8 cellular contexts compared by ENCODE assay signal in genomic region chr22:47213571-47214230, GRCh38.
A peak's percentile ranks its signal among the peaks of the same experiment; 100 is the strongest.
DNase-seq lines count a peak whose midpoint lies in the region; TF ChIP-seq lines count a peak whose summit lies in the region.

No MANE protein-coding gene starts in this region.

- no peak overlapping the region for H3K27ac ChIP-seq in esophagus squamous epithelium

- no peaks in the 10 kb centered on the region for H3K4me1 ChIP-seq in esophagus squamous epithelium

- no peak overlapping the region for H3K4me3 ChIP-seq in esophagus squamous epithelium

- no peaks in the 10 kb centered on the region for H3K36me3 ChIP-seq in esophagus squamous epithelium

- H3K27me3 ChIP-seq in esophagus squamous epithelium, result peaks cover 0 to 9% (median 0%) of the 10 kb centered on the region in 4 donors

- no peaks in the 10 kb centered on the region for H3K9me3 ChIP-seq in esophagus squamous epithelium

- TF ChIP-seq POLR2A in esophagus squamous epithelium (IDR thresholded peaks at IDR 0.05), result no peak

- DNase-seq in ELF-1 (ENCODE audit: low read depth, low spot score) (peak; percentile 83), esophagus squamous epithelium (lab: John Stamatoyannopoulos, UW) (no peak), AG08396 (ENCODE audit: low spot score) (no peak), NCI-H345 (lab: John Stamatoyannopoulos, UW) (no peak), SK-N-DZ (ENCODE audit: low spot score) (no peak)
- peak; percentile 12 to 16 for DNase-seq in activated CD4-positive, alpha-beta T cell treated with anti-CD3 and anti-CD28 coated beads, Interleukin-2, amount 50 U/mL, for 4 hours
- peak; percentile 37 to 39 for DNase-seq in stimulated activated CD4-positive, alpha-beta T cell treated with anti-CD3 and anti-CD28 coated beads, Interleukin-15, amount 100 ng/mL, for 48 hours (ENCODE audit: low read depth in 2 of 2)

- TF ChIP-seq CTCF in LNCAP (IDR thresholded peaks at IDR 0.05), result peak; percentile 99
- TF ChIP-seq CTCF in esophagus squamous epithelium (IDR thresholded peaks at IDR 0.05), result peak; percentile 41 to 81 (median 60)

- WGBS in esophagus squamous epithelium, 2 donors, result 46 to 70% methylated on average over 8 to 15 of the region's 16 CpGs

- intact Hi-C loops in esophagus squamous epithelium (cut with DNase I), result no loop called here

Comparison
In these comparisons a context has a peak if more than half of its experiments do, and no peak if none do; other contexts are left out.
1. DNase-seq: peak in ELF-1 (single experiment), activated CD4-positive, alpha-beta T cell treated with anti-CD3 and anti-CD28 coated beads, Interleukin-2, amount 50 U/mL, for 4 hours (2 of 2) and stimulated activated CD4-positive, alpha-beta T cell treated with anti-CD3 and anti-CD28 coated beads, Interleukin-15, amount 100 ng/mL, for 48 hours (2 of 2); none in esophagus squamous epithelium (single experiment), AG08396 (single experiment), NCI-H345 (single experiment) and SK-N-DZ (single experiment).